ENCODE assay signal across 18 cellular contexts in the genomic region with DNA sequence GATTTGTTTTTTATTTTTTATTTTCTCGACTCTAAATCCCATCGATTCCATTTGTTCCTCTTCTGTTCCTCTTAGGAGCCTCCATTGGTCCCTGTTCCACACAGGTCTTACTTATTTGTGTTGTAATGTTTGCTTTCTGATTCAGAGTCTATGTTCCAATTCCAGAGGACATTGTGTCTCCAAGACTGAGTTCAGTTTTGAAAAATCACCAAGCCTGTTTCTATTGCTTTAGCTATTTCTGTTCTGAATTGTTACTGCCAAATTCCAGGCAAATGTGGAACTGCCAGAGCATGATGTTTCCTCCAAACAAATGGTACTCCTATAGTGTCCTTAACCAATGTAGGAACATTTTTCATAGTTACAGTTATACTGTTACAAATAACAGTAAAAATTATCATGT.
"Had no signal": no experiment of that assay in that cellular context is flagged by ENCODE, and none has a peak within 500 bp of the region (broad histone marks: within the 10 kb centered on the region; RNA-seq: fewer than 3 reads in every experiment).

No MANE protein-coding gene starts in this region.

- DNase-seq: activated CD4-positive, alpha-beta memory T cell treated with anti-CD3 and anti-CD28 coated beads, Interleukin-2, amount 10 ng/mL, durations not matched to agents 7 days and 5 days; activated CD4-positive, alpha-beta T cell treated with anti-CD3 and anti-CD28 coated beads, Interleukin-2, amount 10 ng/mL, durations not matched to agents 24 days and 14 days; activated effector memory CD4-positive, alpha-beta T cell treated with anti-CD3 and anti-CD28 coated beads, Interleukin-2, amount 50 U/mL, for 16 hours; activated naive CD4-positive, alpha-beta T cell treated with anti-CD3 and anti-CD28 coated beads, Interleukin-2, amount 10 ng/mL, durations not matched to agents 7 days and 5 days; amygdala; caudate nucleus; dorsolateral prefrontal cortex; effector memory CD8-positive, alpha-beta T cell; foreskin melanocyte; naive thymus-derived CD4-positive, alpha-beta T cell; occipital lobe; posterior cingulate gyrus; stimulated activated CD4-positive, alpha-beta T cell treated with anti-CD3 and anti-CD28 coated beads, Interleukin-4, amount 100 ng/mL, for 24 hours; substantia nigra; uterus had no signal

- H3K27ac ChIP-seq: uterus, VCaP had no signal

- H3K27me3 ChIP-seq: dorsolateral prefrontal cortex, uterus had no signal

- ATAC-seq: activated CD4-positive, CD25-positive, alpha-beta regulatory T cell treated with anti-CD3 and anti-CD28 coated beads, Interleukin-2, amount 50 U/mL, for 24 hours; effector memory CD8-positive, alpha-beta T cell; esophagus mucosa; naive thymus-derived CD4-positive, alpha-beta T cell had no signal

- H3K36me3 ChIP-seq: uterus had no signal

- H3K4me3 ChIP-seq: dorsolateral prefrontal cortex, uterus had no signal

- H3K9me3 ChIP-seq: uterus had no signal

- H3K4me1 ChIP-seq: uterus had no signal
